In genomic region chr15:40787991-40788390, GRCh38 we compare ENCODE assay signal across 2 cellular contexts.
TF ChIP-seq lines count a peak whose summit lies in the region.

No MANE protein-coding gene starts in this region.

TF ChIP-seq in H1, 55 proteins besides CTCF, POLR2A, EP300 and RAD21:
- TF ChIP-seq KDM1A (IDR thresholded peaks at IDR 0.05; ENCODE audit: borderline replicate concordance, low read length), result peak; percentile 4; the same call in 1 of the 2 replicates
- TF ChIP-seq JUND (IDR thresholded peaks at IDR 0.05; ENCODE audit: low read length), result no peak

TF ChIP-seq in GM12891, 5 proteins besides CTCF, POLR2A, EP300 and RAD21:
- TF ChIP-seq POLR2AphosphoS5 (IDR thresholded peaks at IDR 0.05; ENCODE audit: low read depth, low read length) (no peak), TAF1 (IDR thresholded peaks at IDR 0.05; ENCODE audit: low read depth, low read length) (no peak), SPI1 (IDR thresholded peaks at IDR 0.05; ENCODE audit: low read depth, low read length) (no peak), POU2F2 (IDR thresholded peaks at IDR 0.05; ENCODE audit: low read depth, low read length) (no peak), PAX5 (IDR thresholded peaks at IDR 0.05; ENCODE audit: insufficient read depth, low read length, severe bottlenecking) (no peak)
